Comparison of ENCODE assay signal across 25 cellular contexts in genomic region chr9:99713838-99714306, GRCh38.
DNase-seq lines count a peak whose midpoint lies in the region; ATAC-seq and TF ChIP-seq lines count a peak whose summit lies in the region.
"Had no signal": no experiment of that assay in that cellular context is flagged by ENCODE, and none has a peak within 500 bp of the region (broad histone marks: within the 10 kb centered on the region; RNA-seq: fewer than 3 reads in every experiment).

No MANE protein-coding gene starts in this region.

- H3K27me3 Mint-ChIP-seq in activated B cell treated with CpG ODN at 0.5 μM for 24 hours = no peaks in the 10 kb centered on the region
- H3K27me3 Mint-ChIP-seq: activated naive CD8-positive, alpha-beta T cell treated with anti-CD3 and anti-CD28 coated beads for 36 hours had no signal

- H3K4me1 Mint-ChIP-seq in activated B cell treated with CpG ODN at 0.5 μM for 24 hours = peaks cover 8% of the 10 kb centered on the region
- H3K4me1 Mint-ChIP-seq: activated naive CD8-positive, alpha-beta T cell treated with anti-CD3 and anti-CD28 coated beads for 36 hours; neural progenitor cell had no signal

- no peak for TF ChIP-seq CTCF in activated B cell treated with CpG ODN at 0.5 μM for 24 hours (IDR thresholded peaks at IDR 0.05)

- ATAC-seq in GM18498 (IDR thresholded peaks at IDR 0.05; ENCODE audit: unreplicated experiment) = peak; percentile 68
- ATAC-seq in GM19395 (IDR thresholded peaks at IDR 0.05; ENCODE audit: unreplicated experiment) = peak; percentile 62
- peak; percentile 57 for ATAC-seq in HG03175 (IDR thresholded peaks at IDR 0.05; ENCODE audit: unreplicated experiment)
- no peak for ATAC-seq in activated B cell treated with CpG ODN at 0.5 μM for 24 hours (ENCODE audit: low read depth)
- ATAC-seq in HG02623 (IDR thresholded peaks at IDR 0.05; ENCODE audit: unreplicated experiment) = no peak
- ATAC-seq: CD8-positive, alpha-beta T cell; psoas muscle had no signal

- no peaks in the 10 kb centered on the region for H3K36me3 Mint-ChIP-seq in activated B cell treated with CpG ODN at 0.5 μM for 24 hours (ENCODE audit: low read depth)
- H3K36me3 Mint-ChIP-seq: activated naive CD8-positive, alpha-beta T cell treated with anti-CD3 and anti-CD28 coated beads for 36 hours; CD8-positive, alpha-beta T cell; neural progenitor cell had no signal

- CTCF ChIA-PET in activated B cell treated with CpG ODN at 0.5 μM for 24 hours (lab: Charles Lee) = no interaction called here

- POLR2A ChIA-PET in activated B cell treated with CpG ODN at 0.5 μM for 24 hours (lab: Charles Lee) = interaction anchor here (0.6 kb wide), 1 partner anchor 102 kb away, joined by 3 read pairs; no protein-coding TSS in a partner anchor

- no peaks in the 10 kb centered on the region for H3K9me3 Mint-ChIP-seq in activated B cell treated with CpG ODN at 0.5 μM for 24 hours
- H3K9me3 Mint-ChIP-seq: activated naive CD8-positive, alpha-beta T cell treated with anti-CD3 and anti-CD28 coated beads for 36 hours; CD8-positive, alpha-beta T cell; neural progenitor cell; T-helper 2 cell treated with Interferon-gamma antibody and Interleukin-4, amounts not matched to agents 5 μg/mL and 100 μg/mL, for 36 hours had no signal

- no peak overlapping the region for H3K27ac Mint-ChIP-seq in activated B cell treated with CpG ODN at 0.5 μM for 24 hours
- H3K27ac Mint-ChIP-seq: activated naive CD8-positive, alpha-beta T cell treated with anti-CD3 and anti-CD28 coated beads for 36 hours; activated T-helper 2 cell treated with anti-CD3 and anti-CD28 coated beads, Interferon-gamma antibody, Interleukin-2, Interleukin-4, amounts not matched to agents 10 μg/mL and 5 μg/mL and 100 μg/mL, durations not matched to agents 14 hours and 24 hours and 36 hours; CD8-positive, alpha-beta T cell; neural progenitor cell; T-helper 2 cell treated with Interferon-gamma antibody and Interleukin-4, amounts not matched to agents 5 μg/mL and 100 μg/mL, for 36 hours had no signal

- H3K4me3 Mint-ChIP-seq in activated B cell treated with CpG ODN at 0.5 μM for 24 hours = peak overlapping the region; percentile 2
- H3K4me3 Mint-ChIP-seq: activated naive CD8-positive, alpha-beta T cell treated with anti-CD3 and anti-CD28 coated beads for 36 hours; CD8-positive, alpha-beta T cell; neural progenitor cell; T-helper 2 cell treated with Interferon-gamma antibody and Interleukin-4, amounts not matched to agents 5 μg/mL and 100 μg/mL, for 36 hours had no signal

- DNase-seq in activated B cell treated with CpG ODN at 0.5 μM for 24 hours = no peak
- no peak for DNase-seq in stimulated activated CD4-positive, alpha-beta T cell treated with anti-CD3 and anti-CD28 coated beads, Interleukin-12 subunit alpha, Interleukin-12 subunit beta, amount 100 ng/mL, for 4 hours
- no peak for DNase-seq in UCSD-AML1 (lab: John Stamatoyannopoulos, UW; ENCODE audit: unreplicated experiment)
- DNase-seq: activated naive CD8-positive, alpha-beta T cell treated with anti-CD3 and anti-CD28 coated beads for 36 hours; CD8-positive, alpha-beta T cell; DMS53; effector CD8-positive, alpha-beta T cell; foreskin melanocyte; H7; islet precursor cell; KG1; NCI-H1930; NCI-H446; psoas muscle; RPMI8226; SK-N-SH; stomach; trophoblast cell had no signal

- intact Hi-C loops in activated B cell treated with CpG ODN at 0.5 μM for 24 hours (cut with micrococcal nuclease) = no loop called here

Comparison
In these comparisons a context has a peak if more than half of its experiments do, and no peak if none do; other contexts are left out.
1. ATAC-seq: peak in GM18498 (single experiment), GM19395 (single experiment) and HG03175 (single experiment); none in activated B cell treated with CpG ODN at 0.5 μM for 24 hours (single experiment) and HG02623 (single experiment).